Comparison of ENCODE assay signal across 10 cellular contexts in genomic region chr2:48829569-48829968, GRCh38.
"Had no signal": no experiment of that assay in that cellular context is flagged by ENCODE, and none has a peak within 500 bp of the region (broad histone marks: within the 10 kb centered on the region; RNA-seq: fewer than 3 reads in every experiment).

No MANE protein-coding gene starts in this region.

- H3K27ac Mint-ChIP-seq: HFFc6 had no signal

- H3K9me3 ChIP-seq: HAP-1 had no signal

- H3K4me3 Mint-ChIP-seq: HFFc6 had no signal

- H3K4me3 ChIP-seq: GM23248, HAP-1, K562 had no signal

- ATAC-seq: HCT116, HepG2, K562 had no signal

- H3K36me3 ChIP-seq: HAP-1 had no signal

- FAIRE-seq: HepG2, K562 had no signal

- H3K27ac ChIP-seq: GM23248, HL-60 had no signal

- H2AFZ ChIP-seq: GM23248 had no signal

- H3K4me1 ChIP-seq: HAP-1 had no signal

- H3K9ac ChIP-seq: GM23248 had no signal

- DNase-seq: GOT3, H7, HFFc6, KG1 had no signal
